Comparison of ENCODE assay signal across 8 cellular contexts in the genomic region with DNA sequence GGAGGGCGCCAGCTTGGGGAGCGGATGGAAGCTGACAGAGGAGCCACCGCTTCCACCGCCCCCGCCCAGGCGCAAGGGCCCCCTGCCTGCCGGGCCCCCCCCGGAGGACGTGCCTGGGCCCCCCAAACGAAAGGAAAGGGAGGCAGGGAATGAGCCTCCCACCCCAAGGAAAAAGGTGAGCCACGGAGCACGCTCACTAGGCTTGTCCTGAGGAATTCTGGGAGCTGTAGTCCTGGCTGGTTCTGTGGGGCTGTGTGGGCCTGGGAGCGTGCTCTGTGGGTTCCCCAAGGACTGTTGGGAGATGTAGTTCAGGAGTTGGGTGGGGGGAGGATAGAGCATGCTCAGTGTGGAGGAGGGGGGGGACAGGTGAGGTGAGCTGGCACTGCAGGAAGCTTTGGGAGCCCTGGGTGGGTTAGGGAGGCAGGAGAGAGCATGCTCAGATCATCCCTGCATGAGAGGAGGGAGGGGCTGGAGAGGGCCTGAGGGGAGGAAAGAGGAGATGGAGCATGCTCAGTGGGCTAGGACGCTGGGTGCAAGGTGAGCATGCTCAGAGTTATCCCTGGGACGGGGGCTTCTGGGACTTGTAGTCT. TPM values are rescaled to one million over a fixed set of nuclear protein-coding genes. Genes with fewer than 3 reads are reported as not detected.
DNase-seq lines count a peak whose midpoint lies in the region; ATAC-seq lines count a peak whose summit lies in the region.

No MANE protein-coding gene starts in this region.

- H4K20me1 ChIP-seq in GM23248 (ENCODE audit: insufficient read depth): no peaks in the 10 kb centered on the region

- H2AFZ ChIP-seq in GM23248: no peak overlapping the region

- H3K4me2 ChIP-seq in GM23248 (ENCODE audit: unreplicated experiment): no peak overlapping the region

- in situ Hi-C loops in ACHN (cut with HindIII; ENCODE audit: low pct_ligation_motif_present, low pct_unique_long_range_greater_than_20kb, low sequenced_read_pairs) (no loop called here), GM23248 (cut with MboI) (no loop called here)

- no peaks in the 10 kb centered on the region for H3F3A ChIP-seq in GM23248 (ENCODE audit: insufficient read depth)

- no peak overlapping the region for H3K9ac ChIP-seq in GM23248

- H3K36me3 ChIP-seq in GM23248 (ENCODE audit: low read depth): no peaks in the 10 kb centered on the region

- no peak overlapping the region for H3K27ac ChIP-seq in GM23248

- no peak overlapping the region for H3K4me3 ChIP-seq in GM23248

- ATAC-seq in HG03442 (IDR thresholded peaks at IDR 0.05; ENCODE audit: unreplicated experiment) (no peak), HG03354 (IDR thresholded peaks at IDR 0.05; ENCODE audit: poor library complexity, severe bottlenecking, unreplicated experiment) (no peak)

- no peaks in the 10 kb centered on the region for H3K9me3 ChIP-seq in GM23248 (ENCODE audit: low read depth)

- H3K4me1 ChIP-seq in GM23248 (ENCODE audit: insufficient read depth): peaks cover 4% of the 10 kb centered on the region; the same call in 1 of the 2 replicates

- H3K27me3 ChIP-seq in GM23248 (replicated peaks; ENCODE audit: insufficient read depth): no peaks in the 10 kb centered on the region

- H3K9me2 ChIP-seq in GM23248 (ENCODE audit: insufficient read depth): no peaks in the 10 kb centered on the region

- peaks cover 7% of the 10 kb centered on the region for H3K79me2 ChIP-seq in GM23248 (ENCODE audit: insufficient read depth)

- 57 to 83% methylated on average over 6 to 15 of the region's 15 CpGs for WGBS in GM23248 (ENCODE audit: low coverage in 1 of 2, low lambda C conversion rate in 2 of 2, missing lambda C conversion rate in 2 of 2), 2 experiments

- DNase-seq in ACHN (peak; percentile 71), GM23248 (peak; percentile 59), NCI-H446 treated with DMSO at 0.1 percent for 48 hours (lab: John Stamatoyannopoulos, UW) (peak; percentile 10), amniotic epithelial cell (ENCODE audit: low read depth) (peak; percentile 37), hypothalamus (lab: John Stamatoyannopoulos, UW) (peak in 37 of 51 donors; percentile 18 to 92 (median 61))
- DNase-seq in stimulated activated CD8-positive, alpha-beta memory T cell treated with anti-CD3 and anti-CD28 coated beads, Interleukin-7, amount 100 ng/mL, for 24 hours (ENCODE audit: low read depth): peak; percentile 26

RNA-seq across cellular contexts. Expression of a gene that starts 4.5 kb away (rescaled TPM):
- 18.2 and 23.0 TPM in 2 replicates for total RNA-seq in GM23248 (2014; rRNA removed; shearing (Covaris generic))
- polyA plus RNA-seq in GM23248 (2016; fragmentation: Nextera tagmentation; extraction: Ambion mirVana): 0.39 and 0.64 TPM in 2 replicates

RNA-seq across cellular contexts. Expression of a gene that starts 21.0 kb away (rescaled TPM):
- 36.1 and 39.7 TPM in 2 replicates for total RNA-seq in GM23248 (2014; rRNA removed; shearing (Covaris generic))
- polyA plus RNA-seq in GM23248 (2016; fragmentation: Nextera tagmentation; extraction: Ambion mirVana): 30.9 and 31.6 TPM in 2 replicates

RNA-seq across cellular contexts. Expression of a gene that starts 29.7 kb away (rescaled TPM):
- total RNA-seq in GM23248 (2014; rRNA removed; shearing (Covaris generic)): 2.0 and 2.3 TPM in 2 replicates
- 4.0 and 5.9 TPM in 2 replicates for polyA plus RNA-seq in GM23248 (2016; fragmentation: Nextera tagmentation; extraction: Ambion mirVana)

RNA-seq across cellular contexts. Expression of a gene that starts 31.5 kb away (rescaled TPM):
- total RNA-seq in GM23248 (2014; rRNA removed; shearing (Covaris generic)): 4.4 and 4.8 TPM in 2 replicates
- polyA plus RNA-seq in GM23248 (2016; fragmentation: Nextera tagmentation; extraction: Ambion mirVana): 2.0 and 2.1 TPM in 2 replicates

RNA-seq across cellular contexts. Expression of a gene that starts 34.0 kb away (rescaled TPM):
- 42.5 and 77.1 TPM in 2 replicates for total RNA-seq in GM23248 (2014; rRNA removed; shearing (Covaris generic))
- polyA plus RNA-seq in GM23248 (2016; fragmentation: Nextera tagmentation; extraction: Ambion mirVana): 62.5 and 68.1 TPM in 2 replicates

Comparison
In these comparisons a context has a peak if more than half of its experiments do, and no peak if none do; other contexts are left out.
1. DNase-seq: peak in every context shown above with its lines; median percentile 71 in ACHN; 61 in hypothalamus; 59 in GM23248; 37 in amniotic epithelial cell; 26 in stimulated activated CD8-positive, alpha-beta memory T cell treated with anti-CD3 and anti-CD28 coated beads, Interleukin-7, amount 100 ng/mL, for 24 hours; 10 in NCI-H446 treated with DMSO at 0.1 percent for 48 hours.